1 cellular context compared by ENCODE assay signal in genomic region chr16:28260193-28260592, GRCh38.
TF ChIP-seq lines count a peak whose summit lies in the region.

No MANE protein-coding gene starts in this region.

TF ChIP-seq in H1, 55 proteins besides CTCF, POLR2A, EP300 and RAD21:
- no peak for TF ChIP-seq YY1 (IDR thresholded peaks at IDR 0.05; ENCODE audit: low read depth, low read length)
- TF ChIP-seq SIRT6 (IDR thresholded peaks at IDR 0.05; ENCODE audit: low read length), result no peak
- no peak for TF ChIP-seq KDM1A (IDR thresholded peaks at IDR 0.05; ENCODE audit: borderline replicate concordance, low read length)
- TF ChIP-seq NANOG (IDR thresholded peaks at IDR 0.05; ENCODE audit: insufficient read depth, low read depth, low read length, poor library complexity, severe bottlenecking), result no peak
- no peak for TF ChIP-seq CEBPB (IDR thresholded peaks at IDR 0.05; ENCODE audit: low read depth, low read length)
- no peak for TF ChIP-seq BRCA1 (IDR thresholded peaks at IDR 0.05; ENCODE audit: low read depth, low read length)
- TF ChIP-seq RNF2 (IDR thresholded peaks at IDR 0.05; ENCODE audit: borderline replicate concordance, low read depth, low read length, missing control alignments, poor library complexity, severe bottlenecking), result no peak
- no peak for TF ChIP-seq SIN3A (conservative IDR thresholded peaks at IDR 0.05 in 1 of 2, IDR thresholded peaks at IDR 0.05 in 1 of 2; ENCODE audit: low read depth in 1 of 2, low read length in 2 of 2)
- TF ChIP-seq ASH2L (IDR thresholded peaks at IDR 0.05; ENCODE audit: low read length), result no peak
- no peak for TF ChIP-seq MAFK (IDR thresholded peaks at IDR 0.05; ENCODE audit: low read depth, low read length)
- no peak for TF ChIP-seq KDM5A (IDR thresholded peaks at IDR 0.05; ENCODE audit: low read length)
- TF ChIP-seq, protein P1, sequence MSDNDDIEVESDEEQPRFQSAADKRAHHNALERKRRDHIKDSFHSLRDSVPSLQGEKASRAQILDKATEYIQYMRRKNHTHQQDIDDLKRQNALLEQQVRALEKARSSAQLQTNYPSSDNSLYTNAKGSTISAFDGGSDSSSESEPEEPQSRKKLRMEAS (IDR thresholded peaks at IDR 0.05), result no peak
- TF ChIP-seq GABPA (IDR thresholded peaks at IDR 0.05; ENCODE audit: borderline replicate concordance, insufficient read depth, low read length), result no peak
- TF ChIP-seq TAF1 (IDR thresholded peaks at IDR 0.05; ENCODE audit: low read depth, low read length), result no peak
- no peak for TF ChIP-seq USF2 (IDR thresholded peaks at IDR 0.05; ENCODE audit: low read length)
